22 cellular contexts compared by ENCODE assay signal in the genomic region with DNA sequence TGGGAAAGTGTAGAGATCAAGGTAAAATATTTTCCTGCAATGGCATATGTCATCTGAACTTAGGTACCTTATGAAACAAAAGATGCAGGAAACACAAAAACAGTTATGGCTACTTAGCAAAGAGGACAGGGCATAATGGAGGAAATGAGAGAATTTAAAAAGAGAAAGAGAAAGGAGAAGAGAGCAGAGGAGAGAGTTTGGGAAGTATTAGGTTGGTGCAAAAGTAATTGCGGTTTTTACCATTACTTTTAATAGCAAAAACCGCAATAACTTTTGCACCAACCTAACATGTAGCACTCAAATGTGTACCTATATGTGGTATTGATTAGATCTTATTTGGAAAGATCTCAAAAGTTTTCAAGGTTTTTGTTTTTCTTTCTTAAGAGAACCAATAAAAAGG.
"Had no signal": no experiment of that assay in that cellular context is flagged by ENCODE, and none has a peak within 500 bp of the region (broad histone marks: within the 10 kb centered on the region; RNA-seq: fewer than 3 reads in every experiment).

No MANE protein-coding gene starts in this region.

- H3K4me1 ChIP-seq: SJCRH30 had no signal

- H3K36me3 ChIP-seq: SJCRH30 had no signal

- ATAC-seq: Panc1, PC-3, Right ventricle myocardium inferior, SK-N-SH treated with all-trans-retinoic acid at 6 μM for 48 hours had no signal

- H3K27ac ChIP-seq: KMS-11, SJCRH30 had no signal

- DNase-seq: IMR-90, Kasumi-1, MM.1S, NCI-H1092 treated with DMSO at 0.1 percent for 48 hours, NCI-H1436, NCI-H187, NCI-H2029, NCI-H2081 treated with DMSO at 0.1 percent for 48 hours, NCI-H2171, NCI-H226, NCI-H446, NCI-H510A, NCI-H524 treated with DMSO at 0.1 percent for 48 hours, NCI-H69, NCI-H774, PC-3, SHP77 treated with DMSO at 0.1 percent for 48 hours, SJCRH30 had no signal

- H3K4me3 ChIP-seq: SJCRH30 had no signal

- H3K9me3 ChIP-seq: SJCRH30 had no signal
